12 cellular contexts compared by ENCODE assay signal in genomic region chr7:100162874-100163533, GRCh38. TPM values are rescaled to one million over a fixed set of nuclear protein-coding genes. Genes with fewer than 3 reads are reported as not detected.
DNase-seq lines count a peak whose midpoint lies in the region; ATAC-seq and TF ChIP-seq lines count a peak whose summit lies in the region.
"Had no signal": no experiment of that assay in that cellular context is flagged by ENCODE, and none has a peak within 500 bp of the region (broad histone marks: within the 10 kb centered on the region; RNA-seq: fewer than 3 reads in every experiment).

No MANE protein-coding gene starts in this region.

- no peak for TF ChIP-seq CTCF in lower lobe of right lung (IDR thresholded peaks at IDR 0.05)

- peak overlapping the region; percentile 85 for H3K27ac Mint-ChIP-seq in activated CD4-positive, alpha-beta memory T cell treated with anti-CD3 and anti-CD28 coated beads for 36 hours

- CTCF ChIA-PET in activated CD4-positive, alpha-beta memory T cell treated with anti-CD3 and anti-CD28 coated beads for 36 hours (lab: Charles Lee) = interaction anchor here (0.6 kb wide), 1 partner anchor 48 kb away, joined by 4 read pairs; no protein-coding TSS in a partner anchor

- H3K36me3 ChIP-seq in lower lobe of right lung = no peaks in the 10 kb centered on the region
- H3K36me3 ChIP-seq: vagina had no signal

- peaks cover 8% of the 10 kb centered on the region for H3K27me3 ChIP-seq in lower lobe of right lung (ENCODE audit: low read depth)
- H3K27me3 ChIP-seq: vagina had no signal

- H3K4me1 Mint-ChIP-seq in activated CD4-positive, alpha-beta memory T cell treated with anti-CD3 and anti-CD28 coated beads for 36 hours (ENCODE audit: low read depth) = peaks cover 52% of the 10 kb centered on the region

- ATAC-seq in lower lobe of right lung (no peak), HG02588 (IDR thresholded peaks at IDR 0.05; ENCODE audit: unreplicated experiment) (no peak)

- no peaks in the 10 kb centered on the region for H3K9me3 ChIP-seq in lower lobe of right lung
- H3K9me3 ChIP-seq: vagina had no signal

- POLR2A ChIA-PET in activated CD4-positive, alpha-beta memory T cell treated with anti-CD3 and anti-CD28 coated beads for 36 hours (lab: Charles Lee) = interaction anchor here (1.0 kb wide), 1 partner anchor 62 kb away, joined by 3 read pairs; the partner anchor contains the start of genes AP4M1 and MCM7

- H3K4me3 Mint-ChIP-seq in activated CD4-positive, alpha-beta memory T cell treated with anti-CD3 and anti-CD28 coated beads for 36 hours = no peak overlapping the region

- H3K4me3 ChIP-seq in lower lobe of right lung = no peak overlapping the region
- H3K4me3 ChIP-seq: vagina had no signal

- intact Hi-C loops in activated CD4-positive, alpha-beta memory T cell treated with anti-CD3 and anti-CD28 coated beads for 36 hours (cut with micrococcal nuclease) = no loop called here
- intact Hi-C loops in lower lobe of right lung (cut with DNase I) = no loop called here

- H3K4me1 ChIP-seq in lower lobe of right lung = peaks cover 18% of the 10 kb centered on the region

- H3K9me3 Mint-ChIP-seq in activated CD4-positive, alpha-beta memory T cell treated with anti-CD3 and anti-CD28 coated beads for 36 hours = no peaks in the 10 kb centered on the region

- no peaks in the 10 kb centered on the region for H3K36me3 Mint-ChIP-seq in activated CD4-positive, alpha-beta memory T cell treated with anti-CD3 and anti-CD28 coated beads for 36 hours

- DNase-seq in NCI-H1417 (lab: John Stamatoyannopoulos, UW) (peak in 2 of 3 experiments; percentile 11 to 20), NCI-H1417 treated with DMSO at 0.1 percent for 48 hours (lab: John Stamatoyannopoulos, UW) (no peak), HPDE6-E6E7 (ENCODE audit: extremely low spot score) (peak; percentile 89), mucosa of gallbladder (ENCODE audit: low spot score) (peak; percentile 56), lower lobe of right lung (no peak), hypothalamus (lab: John Stamatoyannopoulos, UW) (no peak)
- DNase-seq in activated CD4-positive, alpha-beta memory T cell treated with anti-CD3 and anti-CD28 coated beads for 36 hours = no peak
- DNase-seq: caudate nucleus, NCI-H524 treated with DMSO at 0.1 percent for 48 hours, SW 1271 had no signal

- no peak overlapping the region for H3K27ac ChIP-seq in lower lobe of right lung
- H3K27ac ChIP-seq: vagina had no signal

- no peaks in the 10 kb centered on the region for H3K27me3 Mint-ChIP-seq in activated CD4-positive, alpha-beta memory T cell treated with anti-CD3 and anti-CD28 coated beads for 36 hours

RNA-seq across cellular contexts. Expression of gene TRAPPC14, which starts 4.5 kb away (rescaled TPM):
- total RNA-seq in activated CD4-positive, alpha-beta memory T cell treated with anti-CD3 and anti-CD28 coated beads for 36 hours = 10 to 100 TPM; 17.9 to 19.7 TPM
- total RNA-seq in mucosa of gallbladder = 37.1 TPM
- total RNA-seq in lower lobe of right lung = 24.3 TPM

RNA-seq across cellular contexts. Expression of gene GAL3ST4, which starts 5.4 kb away (rescaled TPM):
- 1 to 10 TPM; 2.4 to 2.8 TPM for total RNA-seq in activated CD4-positive, alpha-beta memory T cell treated with anti-CD3 and anti-CD28 coated beads for 36 hours
- total RNA-seq in mucosa of gallbladder (11.2 TPM), lower lobe of right lung (5.3 TPM)

RNA-seq across cellular contexts. Expression of gene GPC2, which starts 14.2 kb away (rescaled TPM):
- total RNA-seq in activated CD4-positive, alpha-beta memory T cell treated with anti-CD3 and anti-CD28 coated beads for 36 hours = 1 to 10 TPM; 4.8 to 5.5 TPM
- total RNA-seq in mucosa of gallbladder (5.6 TPM), lower lobe of right lung (0.77 TPM)

RNA-seq across cellular contexts. Expression of gene LAMTOR4, which starts 14.3 kb away (rescaled TPM):
- 100 to 1,000 TPM; 136 to 151 TPM for total RNA-seq in activated CD4-positive, alpha-beta memory T cell treated with anti-CD3 and anti-CD28 coated beads for 36 hours
- total RNA-seq in mucosa of gallbladder (154 TPM), lower lobe of right lung (131 TPM)

RNA-seq across cellular contexts. Expression of gene STAG3, which starts 14.7 kb away (rescaled TPM):
- total RNA-seq in activated CD4-positive, alpha-beta memory T cell treated with anti-CD3 and anti-CD28 coated beads for 36 hours = 10 to 100 TPM; 20.8 to 20.9 TPM
- total RNA-seq in mucosa of gallbladder (3.6 TPM), lower lobe of right lung (4.1 TPM)
- total RNA-seq: vagina had no signal

Comparison
In these comparisons a context has a peak if more than half of its experiments do, and no peak if none do; other contexts are left out.
1. DNase-seq: peak in NCI-H1417 (2 of 3), HPDE6-E6E7 (single experiment) and mucosa of gallbladder (single experiment); none in NCI-H1417 treated with DMSO at 0.1 percent for 48 hours (single experiment), activated CD4-positive, alpha-beta memory T cell treated with anti-CD3 and anti-CD28 coated beads for 36 hours (single experiment), lower lobe of right lung (single experiment) and hypothalamus (0 of 51).